ENCODE assay signal across 19 cellular contexts in the genomic region with DNA sequence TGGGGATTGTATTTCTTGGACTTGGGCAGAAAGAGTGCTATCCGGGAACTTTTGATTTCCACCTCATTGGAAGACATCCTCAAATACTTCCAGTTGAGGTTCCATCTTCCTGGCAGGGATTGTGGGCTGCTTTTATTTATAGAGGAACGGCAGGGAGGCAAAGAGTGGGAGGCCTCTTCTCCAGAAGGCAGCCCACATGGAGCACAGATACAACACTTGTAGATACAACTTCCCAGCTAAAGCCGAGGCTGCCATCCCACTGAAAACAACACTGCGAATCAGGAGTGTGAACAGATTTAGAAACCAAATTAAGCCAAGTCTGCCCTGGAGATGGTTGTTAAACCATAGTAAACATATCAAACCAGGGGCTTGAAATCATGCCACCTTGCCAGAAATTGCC.
DNase-seq lines count a peak whose midpoint lies in the region; ATAC-seq and TF ChIP-seq lines count a peak whose summit lies in the region.
"Had no signal": no experiment of that assay in that cellular context is flagged by ENCODE, and none has a peak within 500 bp of the region (broad histone marks: within the 10 kb centered on the region; RNA-seq: fewer than 3 reads in every experiment).

No MANE protein-coding gene starts in this region.

- TF ChIP-seq CTCF in heart left ventricle (IDR thresholded peaks at IDR 0.05) = no peak

- H3K36me3 ChIP-seq in heart left ventricle = no peaks in the 10 kb centered on the region
- H3K36me3 ChIP-seq: BE2C; BLaER1 treated with 17β-estradiol and CSF1 and Interleukin-3, amounts not matched to agents 10 nM and 100 nM had no signal

- 69% methylated on average over 4 of the region's 4 CpGs for WGBS in right cardiac atrium
- 57 to 64% (median 61%) methylated on average over 4 of the region's 4 CpGs for WGBS in heart left ventricle, 4 donors

- H3K4me1 ChIP-seq in right cardiac atrium (ENCODE audit: control insufficient read depth, insufficient read depth, low read length) (no peaks in the 10 kb centered on the region), heart left ventricle (peaks cover 0 to 21% (median 12%) of the 10 kb centered on the region in 12 donors)
- H3K4me1 ChIP-seq: BE2C had no signal

- peak in 1 of 2 donors; percentile 15 for ATAC-seq in right cardiac atrium
- ATAC-seq in heart left ventricle = no peak
- ATAC-seq: GM12878 had no signal

- no peaks in the 10 kb centered on the region for H3K27me3 ChIP-seq in right cardiac atrium (ENCODE audit: control insufficient read depth, insufficient read depth)
- no peaks in the 10 kb centered on the region for H3K27me3 ChIP-seq in heart left ventricle
- H3K27me3 ChIP-seq: BE2C; BLaER1 treated with 17β-estradiol and CSF1 and Interleukin-3, amounts not matched to agents 10 nM and 100 nM had no signal

- DNase-seq in right cardiac atrium = no peak
- no peak for DNase-seq in heart left ventricle
- peak; percentile 17 for DNase-seq in occipital lobe (lab: John Stamatoyannopoulos, UW)
- DNase-seq in superior temporal gyrus (ENCODE audit: extremely low spot score) = peak; percentile 29
- DNase-seq in activated naive CD4-positive, alpha-beta T cell treated with anti-CD3 and anti-CD28 coated beads, Interleukin-2, amount 50 U/mL, for 16 hours = no peak
- DNase-seq in stimulated activated naive CD4-positive, alpha-beta T cell treated with Interleukin-2 at 50 U/mL for 16 hours (lab: John Stamatoyannopoulos, UW) = no peak
- DNase-seq: BE2C; CD4-positive, alpha-beta T cell; CD8-positive, alpha-beta memory T cell; DMS 273 treated with DMSO at 0.1 percent for 48 hours; DMS79; EL; GDM1; GM23248; H7; HCEC 1CT had no signal

- H3K27ac ChIP-seq in right cardiac atrium (ENCODE audit: low read length) (peak overlapping the region; percentile 87), heart left ventricle (no peak overlapping the region)
- H3K27ac ChIP-seq: 22Rv1; BLaER1 treated with 17β-estradiol and CSF1 and Interleukin-3, amounts not matched to agents 10 nM and 100 nM; GM23248 had no signal

- H3K4me3 ChIP-seq in right cardiac atrium (ENCODE audit: low read length) = no peak overlapping the region
- H3K4me3 ChIP-seq in heart left ventricle = no peak overlapping the region
- H3K4me3 ChIP-seq: BLaER1 treated with 17β-estradiol and CSF1 and Interleukin-3, amounts not matched to agents 10 nM and 100 nM; GM12878; GM23248 had no signal

- intact Hi-C loops in right cardiac atrium (cut with DNase I) = no loop called here
- intact Hi-C loops in heart left ventricle (cut with DNase I) = no loop called here

- no peak for TF ChIP-seq POLR2A in heart left ventricle (IDR thresholded peaks at IDR 0.05)

- H3K9me3 ChIP-seq in right cardiac atrium (ENCODE audit: control insufficient read depth, low read length) = no peaks in the 10 kb centered on the region
- H3K9me3 ChIP-seq in heart left ventricle = no peaks in the 10 kb centered on the region
- H3K9me3 ChIP-seq: BE2C; BLaER1 treated with 17β-estradiol and CSF1 and Interleukin-3, amounts not matched to agents 10 nM and 100 nM had no signal

Comparison
In these comparisons a context has a peak if more than half of its experiments do, and no peak if none do; other contexts are left out.
1. DNase-seq: peak in occipital lobe (single experiment) and superior temporal gyrus (single experiment); none in right cardiac atrium (0 of 3), heart left ventricle (0 of 5), activated naive CD4-positive, alpha-beta T cell treated with anti-CD3 and anti-CD28 coated beads, Interleukin-2, amount 50 U/mL, for 16 hours (single experiment) and stimulated activated naive CD4-positive, alpha-beta T cell treated with Interleukin-2 at 50 U/mL for 16 hours (single experiment).